ENCODE assay signal across 16 cellular contexts in the genomic region with DNA sequence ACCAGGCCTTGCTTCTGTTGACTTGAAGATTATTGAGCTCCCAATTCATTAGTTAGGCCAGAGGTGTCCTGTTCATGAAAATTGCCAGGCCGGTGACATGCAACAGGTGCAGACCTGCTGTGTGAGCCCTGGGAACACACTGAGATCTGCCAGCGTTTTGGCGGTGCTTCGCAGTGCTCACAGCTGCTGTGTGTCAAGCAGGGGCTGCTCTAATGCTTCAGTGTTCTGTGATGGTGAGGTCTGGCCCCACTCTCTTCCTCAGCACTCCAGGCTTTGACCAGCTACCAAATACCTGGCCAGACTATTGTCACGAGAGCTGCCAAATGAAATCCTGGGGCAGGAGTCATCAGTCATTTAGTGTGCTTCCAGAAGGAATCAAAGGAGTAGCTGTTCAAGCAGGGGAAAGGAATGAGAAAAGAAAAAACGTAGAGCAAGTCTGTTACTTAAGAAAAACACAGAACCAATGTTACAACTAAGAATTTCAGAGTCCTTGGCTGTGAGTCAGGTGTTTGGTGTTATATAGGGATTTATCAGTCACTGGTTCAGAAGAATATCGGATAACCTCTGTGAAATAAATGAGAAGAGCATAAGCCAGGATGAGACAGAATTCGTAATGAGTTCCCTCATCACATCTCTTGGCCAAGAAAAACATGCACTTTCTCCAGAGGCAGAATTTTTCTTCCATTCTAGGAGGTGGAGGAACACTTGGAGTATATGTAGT.
DNase-seq lines count a peak whose midpoint lies in the region; ATAC-seq and TF ChIP-seq lines count a peak whose summit lies in the region.
"Had no signal": no experiment of that assay in that cellular context is flagged by ENCODE, and none has a peak within 500 bp of the region (broad histone marks: within the 10 kb centered on the region; RNA-seq: fewer than 3 reads in every experiment).

No MANE protein-coding gene starts in this region.

- ATAC-seq in Right ventricle myocardium superior (ENCODE audit: poor library complexity) (peak; percentile 32), sciatic nerve (peak; percentile 68), GM21737 (IDR thresholded peaks at IDR 0.05; ENCODE audit: unreplicated experiment) (no peak)
- ATAC-seq: mucosa of descending colon had no signal

- no peaks in the 10 kb centered on the region for H3K27me3 Mint-ChIP-seq in Caco-2 (ENCODE audit: insufficient read depth, unreplicated experiment)
- H3K27me3 Mint-ChIP-seq: activated naive CD8-positive, alpha-beta T cell had no signal

- H3K4me1 Mint-ChIP-seq in Caco-2 (ENCODE audit: low read depth, unreplicated experiment) = peaks cover 6% of the 10 kb centered on the region

- H3K36me3 Mint-ChIP-seq in Caco-2 (ENCODE audit: insufficient read depth, unreplicated experiment) = peaks cover 22% of the 10 kb centered on the region

- CTCF ChIA-PET in Caco-2 (lab: Charles Lee) = no interaction called here

- H3K4me3 Mint-ChIP-seq in Caco-2 (ENCODE audit: unreplicated experiment) = no peak overlapping the region
- H3K4me3 Mint-ChIP-seq: activated naive CD8-positive, alpha-beta T cell had no signal

- H3K9me3 Mint-ChIP-seq in Caco-2 (ENCODE audit: unreplicated experiment) = no peaks in the 10 kb centered on the region

- H3K27me3 ChIP-seq in Caco-2 (replicated peaks; ENCODE audit: control insufficient read depth, insufficient read depth, low read length) = no peaks in the 10 kb centered on the region
- H3K27me3 ChIP-seq: tibial nerve had no signal

- DNase-seq in GM04503 (ENCODE audit: low read depth) (peak; percentile 55), astrocyte of the cerebellum (ENCODE audit: low read depth) (peak; percentile 78), Right ventricle myocardium superior (no peak), sciatic nerve (ENCODE audit: low spot score) (no peak), Caco-2 (no peak)
- no peak for DNase-seq in activated effector memory CD4-positive, alpha-beta T cell treated with anti-CD3 and anti-CD28 coated beads, Interleukin-2, amount 50 U/mL, for 16 hours
- DNase-seq in activated T-cell treated with anti-CD3 and anti-CD28 coated beads, Interleukin-2, amount 50 U/mL, for 48 hours = no peak
- DNase-seq: activated CD4-positive, alpha-beta T cell treated with anti-CD3 and anti-CD28 coated beads for 4 hours; Calu3; H7; mucosa of descending colon; NCI-H1694 treated with DMSO at 0.1 percent for 48 hours; stimulated activated CD4-positive, alpha-beta T cell treated with anti-CD3 and anti-CD28 coated beads, Interleukin-4, amount 100 ng/mL, for 24 hours had no signal

- peaks cover 2% of the 10 kb centered on the region for H3K36me3 ChIP-seq in Caco-2 (ENCODE audit: control insufficient read depth, insufficient read depth, low read length)

- H3K9me3 ChIP-seq in Caco-2 = no peaks in the 10 kb centered on the region
- H3K9me3 ChIP-seq: mucosa of descending colon, tibial nerve had no signal

- no TSS peak for BruUV-seq in Caco-2 (replicated peaks; lab: Mats Ljungman, UMichigan)

- H3K4me3 ChIP-seq in astrocyte of the cerebellum (ENCODE audit: low read depth, low read length) = no peak overlapping the region
- no peak overlapping the region for H3K4me3 ChIP-seq in Caco-2 (ENCODE audit: low read depth, low read length)
- H3K4me3 ChIP-seq: mucosa of descending colon had no signal

- no peak overlapping the region for H3K27ac Mint-ChIP-seq in Caco-2 (ENCODE audit: unreplicated experiment)
- H3K27ac Mint-ChIP-seq: activated naive CD8-positive, alpha-beta T cell had no signal

- H3K4me1 ChIP-seq in Caco-2 = no peaks in the 10 kb centered on the region

- in situ Hi-C loops in astrocyte of the cerebellum (cut with HindIII; ENCODE audit: low sequenced_read_pairs) = no loop called here

- TF ChIP-seq CTCF in astrocyte of the cerebellum (IDR thresholded peaks at IDR 0.05; ENCODE audit: low read depth, low read length, missing control alignments) = no peak
- no peak for TF ChIP-seq CTCF in Caco-2 (IDR thresholded peaks at IDR 0.05; ENCODE audit: insufficient read depth in 1 of 2, low read depth in 1 of 2, low read length in 1 of 2, severe bottlenecking in 1 of 2, unreplicated experiment in 1 of 2)

- POLR2A ChIA-PET in Caco-2 (lab: Charles Lee) = no interaction called here

- intact Hi-C loops in Right ventricle myocardium superior (cut with DNase I) = no loop called here
- intact Hi-C loops in sciatic nerve (cut with DNase I) = no loop called here
- intact Hi-C loops in Caco-2 (cut with micrococcal nuclease; ENCODE audit: unreplicated experiment) = no loop called here

Comparison
In these comparisons a context has a peak if more than half of its experiments do, and no peak if none do; other contexts are left out.
1. DNase-seq: peak in GM04503 (single experiment) and astrocyte of the cerebellum (single experiment); none in Right ventricle myocardium superior (single experiment), sciatic nerve (single experiment), activated effector memory CD4-positive, alpha-beta T cell treated with anti-CD3 and anti-CD28 coated beads, Interleukin-2, amount 50 U/mL, for 16 hours (single experiment), Caco-2 (0 of 2) and activated T-cell treated with anti-CD3 and anti-CD28 coated beads, Interleukin-2, amount 50 U/mL, for 48 hours (0 of 2).